ENCODE assay signal across 2 cellular contexts in the genomic region with DNA sequence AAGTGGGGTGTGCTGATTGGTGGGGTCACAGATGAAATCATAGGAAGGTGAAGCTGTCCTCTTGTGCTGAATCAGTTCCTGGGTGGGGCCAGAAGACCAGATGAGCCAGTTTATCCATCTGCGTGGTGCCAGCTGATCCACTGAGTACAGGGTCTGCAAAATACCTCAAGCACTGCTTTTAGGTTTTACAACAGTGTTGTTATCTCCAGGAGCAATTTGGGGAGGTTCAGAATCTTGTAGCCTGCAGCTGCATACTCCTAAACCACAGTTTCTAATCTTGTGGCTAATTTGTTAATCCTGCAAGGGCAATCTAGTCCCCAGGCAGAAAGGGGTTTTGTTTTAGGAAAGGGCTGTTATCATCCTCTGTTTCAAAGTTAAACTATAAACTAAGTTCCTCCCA.
TF ChIP-seq lines count a peak whose summit lies in the region.

No MANE protein-coding gene starts in this region.

TF ChIP-seq in HCT116, 20 proteins besides CTCF, POLR2A, EP300 and RAD21:
- TF ChIP-seq, protein P1, sequence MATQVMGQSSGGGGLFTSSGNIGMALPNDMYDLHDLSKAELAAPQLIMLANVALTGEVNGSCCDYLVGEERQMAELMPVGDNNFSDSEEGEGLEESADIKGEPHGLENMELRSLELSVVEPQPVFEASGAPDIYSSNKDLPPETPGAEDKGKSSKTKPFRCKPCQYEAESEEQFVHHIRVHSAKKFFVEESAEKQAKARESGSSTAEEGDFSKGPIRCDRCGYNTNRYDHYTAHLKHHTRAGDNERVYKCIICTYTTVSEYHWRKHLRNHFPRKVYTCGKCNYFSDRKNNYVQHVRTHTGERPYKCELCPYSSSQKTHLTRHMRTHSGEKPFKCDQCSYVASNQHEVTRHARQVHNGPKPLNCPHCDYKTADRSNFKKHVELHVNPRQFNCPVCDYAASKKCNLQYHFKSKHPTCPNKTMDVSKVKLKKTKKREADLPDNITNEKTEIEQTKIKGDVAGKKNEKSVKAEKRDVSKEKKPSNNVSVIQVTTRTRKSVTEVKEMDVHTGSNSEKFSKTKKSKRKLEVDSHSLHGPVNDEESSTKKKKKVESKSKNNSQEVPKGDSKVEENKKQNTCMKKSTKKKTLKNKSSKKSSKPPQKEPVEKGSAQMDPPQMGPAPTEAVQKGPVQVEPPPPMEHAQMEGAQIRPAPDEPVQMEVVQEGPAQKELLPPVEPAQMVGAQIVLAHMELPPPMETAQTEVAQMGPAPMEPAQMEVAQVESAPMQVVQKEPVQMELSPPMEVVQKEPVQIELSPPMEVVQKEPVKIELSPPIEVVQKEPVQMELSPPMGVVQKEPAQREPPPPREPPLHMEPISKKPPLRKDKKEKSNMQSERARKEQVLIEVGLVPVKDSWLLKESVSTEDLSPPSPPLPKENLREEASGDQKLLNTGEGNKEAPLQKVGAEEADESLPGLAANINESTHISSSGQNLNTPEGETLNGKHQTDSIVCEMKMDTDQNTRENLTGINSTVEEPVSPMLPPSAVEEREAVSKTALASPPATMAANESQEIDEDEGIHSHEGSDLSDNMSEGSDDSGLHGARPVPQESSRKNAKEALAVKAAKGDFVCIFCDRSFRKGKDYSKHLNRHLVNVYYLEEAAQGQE (IDR thresholded peaks at IDR 0.05; ENCODE audit: low read depth): no peak
- no peak for TF ChIP-seq EZH2 (IDR thresholded peaks at IDR 0.05)
- no peak for TF ChIP-seq ZNF274 (IDR thresholded peaks at IDR 0.05; ENCODE audit: low read depth, low read length)
- TF ChIP-seq, protein P2, sequence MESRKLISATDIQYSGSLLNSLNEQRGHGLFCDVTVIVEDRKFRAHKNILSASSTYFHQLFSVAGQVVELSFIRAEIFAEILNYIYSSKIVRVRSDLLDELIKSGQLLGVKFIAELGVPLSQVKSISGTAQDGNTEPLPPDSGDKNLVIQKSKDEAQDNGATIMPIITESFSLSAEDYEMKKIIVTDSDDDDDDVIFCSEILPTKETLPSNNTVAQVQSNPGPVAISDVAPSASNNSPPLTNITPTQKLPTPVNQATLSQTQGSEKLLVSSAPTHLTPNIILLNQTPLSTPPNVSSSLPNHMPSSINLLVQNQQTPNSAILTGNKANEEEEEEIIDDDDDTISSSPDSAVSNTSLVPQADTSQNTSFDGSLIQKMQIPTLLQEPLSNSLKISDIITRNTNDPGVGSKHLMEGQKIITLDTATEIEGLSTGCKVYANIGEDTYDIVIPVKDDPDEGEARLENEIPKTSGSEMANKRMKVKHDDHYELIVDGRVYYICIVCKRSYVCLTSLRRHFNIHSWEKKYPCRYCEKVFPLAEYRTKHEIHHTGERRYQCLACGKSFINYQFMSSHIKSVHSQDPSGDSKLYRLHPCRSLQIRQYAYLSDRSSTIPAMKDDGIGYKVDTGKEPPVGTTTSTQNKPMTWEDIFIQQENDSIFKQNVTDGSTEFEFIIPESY (IDR thresholded peaks at IDR 0.05; ENCODE audit: extremely low read depth, insufficient replicate concordance, low read length): no peak
- TF ChIP-seq FOSL1 (IDR thresholded peaks at IDR 0.05; ENCODE audit: low read depth): no peak
- no peak for TF ChIP-seq EZH2phosphoT487 (IDR thresholded peaks at IDR 0.05; ENCODE audit: borderline replicate concordance)
- no peak for TF ChIP-seq EGR1 (IDR thresholded peaks at IDR 0.05; ENCODE audit: low read depth)
- TF ChIP-seq, protein P3, sequence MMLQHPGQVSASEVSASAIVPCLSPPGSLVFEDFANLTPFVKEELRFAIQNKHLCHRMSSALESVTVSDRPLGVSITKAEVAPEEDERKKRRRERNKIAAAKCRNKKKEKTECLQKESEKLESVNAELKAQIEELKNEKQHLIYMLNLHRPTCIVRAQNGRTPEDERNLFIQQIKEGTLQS (IDR thresholded peaks at IDR 0.05): no peak
- TF ChIP-seq, protein P4, sequence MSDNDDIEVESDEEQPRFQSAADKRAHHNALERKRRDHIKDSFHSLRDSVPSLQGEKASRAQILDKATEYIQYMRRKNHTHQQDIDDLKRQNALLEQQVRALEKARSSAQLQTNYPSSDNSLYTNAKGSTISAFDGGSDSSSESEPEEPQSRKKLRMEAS (IDR thresholded peaks at IDR 0.05): no peak
- no peak for TF ChIP-seq POLR2AphosphoS5 (IDR thresholded peaks at IDR 0.05; ENCODE audit: low read depth, low read length)
- no peak for TF ChIP-seq TCF7L2 (IDR thresholded peaks at IDR 0.05; ENCODE audit: borderline replicate concordance, extremely low read depth, insufficient read depth, insufficient read length)
- TF ChIP-seq ZFX (IDR thresholded peaks at IDR 0.05): no peak
- TF ChIP-seq ELF1 (IDR thresholded peaks at IDR 0.05; ENCODE audit: borderline replicate concordance, low read depth): no peak
- TF ChIP-seq CBX3 (IDR thresholded peaks at IDR 0.05; ENCODE audit: low read depth): no peak
- TF ChIP-seq SP1 (IDR thresholded peaks at IDR 0.05; ENCODE audit: low read depth): no peak
- no peak for TF ChIP-seq YY1 (IDR thresholded peaks at IDR 0.05; ENCODE audit: extremely low read depth, insufficient replicate concordance, low read depth, low read length)
- no peak for TF ChIP-seq CEBPB (IDR thresholded peaks at IDR 0.05; ENCODE audit: low read depth)

TF ChIP-seq in K562, 482 proteins besides CTCF, POLR2A, EP300 and RAD21 (continues in another document):
- TF ChIP-seq ARID1B (IDR thresholded peaks at IDR 0.05) (peak; percentile 78), HDAC3 (IDR thresholded peaks at IDR 0.05; ENCODE audit: borderline replicate concordance, partially characterized antibody) (peak; percentile 25), STAT5A (IDR thresholded peaks at IDR 0.05; ENCODE audit: borderline replicate concordance, low read length) (peak; percentile 33; the same call in 1 of the 2 replicates), RBM39 (optimal IDR thresholded peaks at IDR 0.05; ENCODE audit: low read depth, low read length) (no peak), LCOR (CRISPR knock-in tag; IDR thresholded peaks at IDR 0.05) (peak; percentile 85; the same call in 1 of the 2 replicates), CREB1 (IDR thresholded peaks at IDR 0.05) (no peak), CREB1 (CRISPR knock-in tag; IDR thresholded peaks at IDR 0.05) (no peak), HDAC1 (IDR thresholded peaks at IDR 0.05) (peak in 1 of 2 experiments; percentile 53; a peak in 1 of 4 replicates), MTA2 (IDR thresholded peaks at IDR 0.05; ENCODE audit: low read depth) (peak; percentile 63), ZNF699 (CRISPR knock-in tag; IDR thresholded peaks at IDR 0.05; ENCODE audit: insufficient replicate concordance) (no peak), NR4A1 (CRISPR knock-in tag; IDR thresholded peaks at IDR 0.05) (no peak), NR4A1 (tag; IDR thresholded peaks at IDR 0.05) (peak; percentile 63; the same call in 1 of the 2 replicates), CBFA2T3 (IDR thresholded peaks at IDR 0.05) (peak; percentile 92), CHCHD3 (CRISPR knock-in tag; IDR thresholded peaks at IDR 0.05) (no peak), ZNF586 (CRISPR knock-in tag; conservative IDR thresholded peaks at IDR 0.05) (no peak), TEAD1 (CRISPR knock-in tag; IDR thresholded peaks at IDR 0.05) (peak in 1 of 2 experiments; percentile 90; a peak in 2 of 4 replicates), SETDB1 (IDR thresholded peaks at IDR 0.05; ENCODE audit: low read length) (no peak), SMARCE1 (IDR thresholded peaks at IDR 0.05) (peak; percentile 46; the same call in 1 of the 2 replicates), TCF3 (CRISPR knock-in tag; IDR thresholded peaks at IDR 0.05) (peak; percentile 86)
- TF ChIP-seq, protein P5, sequence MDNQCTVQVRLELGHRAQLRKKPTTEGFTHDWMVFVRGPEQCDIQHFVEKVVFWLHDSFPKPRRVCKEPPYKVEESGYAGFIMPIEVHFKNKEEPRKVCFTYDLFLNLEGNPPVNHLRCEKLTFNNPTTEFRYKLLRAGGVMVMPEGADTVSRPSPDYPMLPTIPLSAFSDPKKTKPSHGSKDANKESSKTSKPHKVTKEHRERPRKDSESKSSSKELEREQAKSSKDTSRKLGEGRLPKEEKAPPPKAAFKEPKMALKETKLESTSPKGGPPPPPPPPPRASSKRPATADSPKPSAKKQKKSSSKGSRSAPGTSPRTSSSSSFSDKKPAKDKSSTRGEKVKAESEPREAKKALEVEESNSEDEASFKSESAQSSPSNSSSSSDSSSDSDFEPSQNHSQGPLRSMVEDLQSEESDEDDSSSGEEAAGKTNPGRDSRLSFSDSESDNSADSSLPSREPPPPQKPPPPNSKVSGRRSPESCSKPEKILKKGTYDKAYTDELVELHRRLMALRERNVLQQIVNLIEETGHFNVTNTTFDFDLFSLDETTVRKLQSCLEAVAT (IDR thresholded peaks at IDR 0.05): peak in 1 of 2 experiments; percentile 84; a peak in 1 of 4 replicates
- TF ChIP-seq, protein P6, sequence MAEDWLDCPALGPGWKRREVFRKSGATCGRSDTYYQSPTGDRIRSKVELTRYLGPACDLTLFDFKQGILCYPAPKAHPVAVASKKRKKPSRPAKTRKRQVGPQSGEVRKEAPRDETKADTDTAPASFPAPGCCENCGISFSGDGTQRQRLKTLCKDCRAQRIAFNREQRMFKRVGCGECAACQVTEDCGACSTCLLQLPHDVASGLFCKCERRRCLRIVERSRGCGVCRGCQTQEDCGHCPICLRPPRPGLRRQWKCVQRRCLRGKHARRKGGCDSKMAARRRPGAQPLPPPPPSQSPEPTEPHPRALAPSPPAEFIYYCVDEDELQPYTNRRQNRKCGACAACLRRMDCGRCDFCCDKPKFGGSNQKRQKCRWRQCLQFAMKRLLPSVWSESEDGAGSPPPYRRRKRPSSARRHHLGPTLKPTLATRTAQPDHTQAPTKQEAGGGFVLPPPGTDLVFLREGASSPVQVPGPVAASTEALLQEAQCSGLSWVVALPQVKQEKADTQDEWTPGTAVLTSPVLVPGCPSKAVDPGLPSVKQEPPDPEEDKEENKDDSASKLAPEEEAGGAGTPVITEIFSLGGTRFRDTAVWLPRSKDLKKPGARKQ (CRISPR knock-in tag; IDR thresholded peaks at IDR 0.05): no peak
- TF ChIP-seq, protein P7, sequence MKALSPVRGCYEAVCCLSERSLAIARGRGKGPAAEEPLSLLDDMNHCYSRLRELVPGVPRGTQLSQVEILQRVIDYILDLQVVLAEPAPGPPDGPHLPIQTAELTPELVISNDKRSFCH (CRISPR knock-in tag; IDR thresholded peaks at IDR 0.05): no peak
- TF ChIP-seq, protein P7 (tag; IDR thresholded peaks at IDR 0.05): 0 out of 2 replicates have a peak, but pooled peaks have one; percentile 35
- TF ChIP-seq, protein P4 (CRISPR knock-in tag; IDR thresholded peaks at IDR 0.05): no peak
- TF ChIP-seq, protein P8, sequence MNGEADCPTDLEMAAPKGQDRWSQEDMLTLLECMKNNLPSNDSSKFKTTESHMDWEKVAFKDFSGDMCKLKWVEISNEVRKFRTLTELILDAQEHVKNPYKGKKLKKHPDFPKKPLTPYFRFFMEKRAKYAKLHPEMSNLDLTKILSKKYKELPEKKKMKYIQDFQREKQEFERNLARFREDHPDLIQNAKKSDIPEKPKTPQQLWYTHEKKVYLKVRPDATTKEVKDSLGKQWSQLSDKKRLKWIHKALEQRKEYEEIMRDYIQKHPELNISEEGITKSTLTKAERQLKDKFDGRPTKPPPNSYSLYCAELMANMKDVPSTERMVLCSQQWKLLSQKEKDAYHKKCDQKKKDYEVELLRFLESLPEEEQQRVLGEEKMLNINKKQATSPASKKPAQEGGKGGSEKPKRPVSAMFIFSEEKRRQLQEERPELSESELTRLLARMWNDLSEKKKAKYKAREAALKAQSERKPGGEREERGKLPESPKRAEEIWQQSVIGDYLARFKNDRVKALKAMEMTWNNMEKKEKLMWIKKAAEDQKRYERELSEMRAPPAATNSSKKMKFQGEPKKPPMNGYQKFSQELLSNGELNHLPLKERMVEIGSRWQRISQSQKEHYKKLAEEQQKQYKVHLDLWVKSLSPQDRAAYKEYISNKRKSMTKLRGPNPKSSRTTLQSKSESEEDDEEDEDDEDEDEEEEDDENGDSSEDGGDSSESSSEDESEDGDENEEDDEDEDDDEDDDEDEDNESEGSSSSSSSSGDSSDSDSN (IDR thresholded peaks at IDR 0.05; ENCODE audit: borderline replicate concordance in 1 of 2, low read depth in 2 of 2, low read length in 2 of 2): no peak
- TF ChIP-seq, protein P9, sequence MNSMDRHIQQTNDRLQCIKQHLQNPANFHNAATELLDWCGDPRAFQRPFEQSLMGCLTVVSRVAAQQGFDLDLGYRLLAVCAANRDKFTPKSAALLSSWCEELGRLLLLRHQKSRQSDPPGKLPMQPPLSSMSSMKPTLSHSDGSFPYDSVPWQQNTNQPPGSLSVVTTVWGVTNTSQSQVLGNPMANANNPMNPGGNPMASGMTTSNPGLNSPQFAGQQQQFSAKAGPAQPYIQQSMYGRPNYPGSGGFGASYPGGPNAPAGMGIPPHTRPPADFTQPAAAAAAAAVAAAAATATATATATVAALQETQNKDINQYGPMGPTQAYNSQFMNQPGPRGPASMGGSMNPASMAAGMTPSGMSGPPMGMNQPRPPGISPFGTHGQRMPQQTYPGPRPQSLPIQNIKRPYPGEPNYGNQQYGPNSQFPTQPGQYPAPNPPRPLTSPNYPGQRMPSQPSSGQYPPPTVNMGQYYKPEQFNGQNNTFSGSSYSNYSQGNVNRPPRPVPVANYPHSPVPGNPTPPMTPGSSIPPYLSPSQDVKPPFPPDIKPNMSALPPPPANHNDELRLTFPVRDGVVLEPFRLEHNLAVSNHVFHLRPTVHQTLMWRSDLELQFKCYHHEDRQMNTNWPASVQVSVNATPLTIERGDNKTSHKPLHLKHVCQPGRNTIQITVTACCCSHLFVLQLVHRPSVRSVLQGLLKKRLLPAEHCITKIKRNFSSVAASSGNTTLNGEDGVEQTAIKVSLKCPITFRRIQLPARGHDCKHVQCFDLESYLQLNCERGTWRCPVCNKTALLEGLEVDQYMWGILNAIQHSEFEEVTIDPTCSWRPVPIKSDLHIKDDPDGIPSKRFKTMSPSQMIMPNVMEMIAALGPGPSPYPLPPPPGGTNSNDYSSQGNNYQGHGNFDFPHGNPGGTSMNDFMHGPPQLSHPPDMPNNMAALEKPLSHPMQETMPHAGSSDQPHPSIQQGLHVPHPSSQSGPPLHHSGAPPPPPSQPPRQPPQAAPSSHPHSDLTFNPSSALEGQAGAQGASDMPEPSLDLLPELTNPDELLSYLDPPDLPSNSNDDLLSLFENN (IDR thresholded peaks at IDR 0.05; ENCODE audit: low read depth in 2 of 2, low read length in 2 of 2): 0 out of 4 replicates have a peak, but pooled peaks of 1 of the 2 experiments have one; percentile 20
- TF ChIP-seq, protein P10, sequence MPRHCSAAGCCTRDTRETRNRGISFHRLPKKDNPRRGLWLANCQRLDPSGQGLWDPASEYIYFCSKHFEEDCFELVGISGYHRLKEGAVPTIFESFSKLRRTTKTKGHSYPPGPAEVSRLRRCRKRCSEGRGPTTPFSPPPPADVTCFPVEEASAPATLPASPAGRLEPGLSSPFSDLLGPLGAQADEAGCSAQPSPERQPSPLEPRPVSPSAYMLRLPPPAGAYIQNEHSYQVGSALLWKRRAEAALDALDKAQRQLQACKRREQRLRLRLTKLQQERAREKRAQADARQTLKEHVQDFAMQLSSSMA (CRISPR knock-in tag; IDR thresholded peaks at IDR 0.05): no peak
- TF ChIP-seq, protein P11, sequence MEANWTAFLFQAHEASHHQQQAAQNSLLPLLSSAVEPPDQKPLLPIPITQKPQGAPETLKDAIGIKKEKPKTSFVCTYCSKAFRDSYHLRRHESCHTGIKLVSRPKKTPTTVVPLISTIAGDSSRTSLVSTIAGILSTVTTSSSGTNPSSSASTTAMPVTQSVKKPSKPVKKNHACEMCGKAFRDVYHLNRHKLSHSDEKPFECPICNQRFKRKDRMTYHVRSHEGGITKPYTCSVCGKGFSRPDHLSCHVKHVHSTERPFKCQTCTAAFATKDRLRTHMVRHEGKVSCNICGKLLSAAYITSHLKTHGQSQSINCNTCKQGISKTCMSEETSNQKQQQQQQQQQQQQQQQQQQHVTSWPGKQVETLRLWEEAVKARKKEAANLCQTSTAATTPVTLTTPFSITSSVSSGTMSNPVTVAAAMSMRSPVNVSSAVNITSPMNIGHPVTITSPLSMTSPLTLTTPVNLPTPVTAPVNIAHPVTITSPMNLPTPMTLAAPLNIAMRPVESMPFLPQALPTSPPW (CRISPR knock-in tag; IDR thresholded peaks at IDR 0.05): 0 out of 2 replicates have a peak, but pooled peaks have one; percentile 28
